Comparison of ENCODE assay signal across 18 cellular contexts in the genomic region with DNA sequence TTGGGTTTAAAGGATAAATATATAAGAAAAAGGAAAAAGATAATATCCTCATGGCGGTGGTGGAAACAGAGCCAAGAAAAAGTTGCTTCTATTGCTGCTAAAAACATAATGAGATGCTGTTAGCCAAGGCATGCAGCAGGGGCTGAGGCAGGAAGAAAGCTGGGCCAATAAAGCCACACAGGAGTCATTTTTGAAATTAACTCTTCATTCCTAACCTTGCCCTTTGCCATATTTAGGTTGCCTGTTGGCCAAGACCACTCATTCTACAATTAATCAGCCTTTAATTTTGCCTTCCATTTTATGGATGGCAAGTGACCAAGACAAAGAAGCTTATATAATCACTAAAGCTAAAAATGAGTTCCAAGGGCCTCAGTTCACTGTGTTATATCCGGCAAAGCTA. TPM values are rescaled to one million over a fixed set of nuclear protein-coding genes. Genes with fewer than 3 reads are reported as not detected.
A peak's percentile ranks its signal among the peaks of the same experiment; 100 is the strongest.
DNase-seq lines count a peak whose midpoint lies in the region; ATAC-seq, FAIRE-seq and TF ChIP-seq lines count a peak whose summit lies in the region.
"Had no signal": no experiment of that assay in that cellular context is flagged by ENCODE, and none has a peak within 500 bp of the region (broad histone marks: within the 10 kb centered on the region; RNA-seq: fewer than 3 reads in every experiment).

No MANE protein-coding gene starts in this region.

- TF ChIP-seq CTCF in left ventricle myocardium inferior (IDR thresholded peaks at IDR 0.05; ENCODE audit: borderline replicate concordance): no peak
- TF ChIP-seq CTCF in GM12878 (IDR thresholded peaks at IDR 0.05 in 2 of 3, conservative IDR thresholded peaks at IDR 0.05 in 1 of 3; ENCODE audit: control insufficient read depth in 2 of 3, extremely low read depth in 1 of 3, insufficient read depth in 1 of 3, low read depth in 3 of 3, low read length in 3 of 3): no peak
- TF ChIP-seq CTCF in fibroblast of lung (conservative IDR thresholded peaks at IDR 0.05 in 1 of 2, IDR thresholded peaks at IDR 0.05 in 1 of 2; ENCODE audit: low read depth in 1 of 2, low read length in 2 of 2): peak in 1 of 2 donors; percentile 3

- no peak for FAIRE-seq in GM12878 (lab: Jason Lieb, UNC)
- FAIRE-seq: D721Med had no signal

- H4K20me1 ChIP-seq in GM12878 (ENCODE audit: control insufficient read depth, insufficient read depth) (no peaks in the 10 kb centered on the region), fibroblast of lung (ENCODE audit: control insufficient read depth, extremely low read depth, insufficient read depth, low read length) (no peaks in the 10 kb centered on the region)

- POLR2A ChIA-PET in GM12878 (lab: Charles Lee): interaction anchor here (0.9 to 2.2 kb wide), 8 partner anchors 8 to 110 kb away, joined by 3 to 8 read pairs (median 4); no protein-coding TSS in a partner anchor

- no peak overlapping the region for H3K9ac ChIP-seq in GM12878 (ENCODE audit: control insufficient read depth, insufficient read depth, low read length)
- no peak overlapping the region for H3K9ac ChIP-seq in fibroblast of lung (ENCODE audit: insufficient read depth, low read length)
- peak overlapping the region in 1 of 5 donors; percentile 53 for H3K9ac ChIP-seq in subcutaneous abdominal adipose tissue (ENCODE audit: low read length in 5 of 5)
- H3K9ac ChIP-seq: GM23248 had no signal

- H3K27ac ChIP-seq in left ventricle myocardium inferior (replicated peaks): peak overlapping the region; percentile 13
- no peak overlapping the region for H3K27ac ChIP-seq in GM12878 (ENCODE audit: control insufficient read depth, insufficient read depth)
- no peak overlapping the region for H3K27ac ChIP-seq in fibroblast of lung (ENCODE audit: insufficient read depth, low read length)
- peak overlapping the region; percentile 33 for H3K27ac ChIP-seq in subcutaneous abdominal adipose tissue (ENCODE audit: low read depth, low read length)
- H3K27ac ChIP-seq: C4-2B, GM23248 had no signal

- H2AFZ ChIP-seq in GM12878 (ENCODE audit: control insufficient read depth, low read depth, low read length) (no peak overlapping the region), fibroblast of lung (ENCODE audit: low read length) (no peak overlapping the region)
- H2AFZ ChIP-seq: GM23248 had no signal

- SMC1A ChIA-PET in GM12878 (lab: Charles Lee; ENCODE audit: uncharacterized antibody, unreplicated experiment): interaction anchor here (0.6 to 19.5 kb wide), 12 partner anchors 9 to 157 kb away, joined by 3 to 369 read pairs (median 7); no protein-coding TSS in a partner anchor

- in situ Hi-C loops in GM12878 (cut with MboI): no loop called here

- DNase-seq in left ventricle myocardium inferior: no peak
- DNase-seq in left cardiac atrium: no peak
- DNase-seq in GM12878 (ENCODE audit: low read depth, low spot score): no peak
- DNase-seq in fibroblast of lung (ENCODE audit: low read depth in 2 of 2): peak; percentile 21 to 65
- no peak for DNase-seq in NCI-H345 treated with DMSO at 0.1 percent for 48 hours (lab: John Stamatoyannopoulos, UW; ENCODE audit: unreplicated experiment)
- DNase-seq in GM19238 (ENCODE audit: insufficient read length, low spot score): no peak
- DNase-seq: 8988T, ACHN, DMS153, DND-41, GDM1, GM23248, H7, IMR-90 had no signal

- no peak overlapping the region for H3K4me3 ChIP-seq in left ventricle myocardium inferior
- H3K4me3 ChIP-seq in GM12878: no peak overlapping the region
- no peak overlapping the region for H3K4me3 ChIP-seq in fibroblast of lung (replicated peaks in 1 of 4; ENCODE audit: control extremely low read depth in 1 of 4, insufficient read depth in 1 of 4, low read depth in 3 of 4, low read length in 4 of 4)
- H3K4me3 ChIP-seq in subcutaneous abdominal adipose tissue (ENCODE audit: low read depth in 1 of 5, low read length in 5 of 5): no peak overlapping the region
- H3K4me3 ChIP-seq: GM23248 had no signal

- H3K36me3 ChIP-seq in left ventricle myocardium inferior (peaks cover 73% of the 10 kb centered on the region), GM12878 (ENCODE audit: control insufficient read depth in 2 of 2, insufficient read depth in 2 of 2, low read length in 1 of 2) (peaks cover 1 to 19% of the 10 kb centered on the region in 2 experiments), fibroblast of lung (ENCODE audit: control insufficient read depth, insufficient read depth, low read length) (no peaks in the 10 kb centered on the region), subcutaneous abdominal adipose tissue (ENCODE audit: control insufficient read depth in 5 of 5, insufficient read depth in 5 of 5, low read length in 5 of 5) (peaks cover 7 to 35% (median 26%) of the 10 kb centered on the region in 5 donors)

- CTCF ChIA-PET in GM12878 (lab: Yijun Ruan, JAX): interaction anchor here (0.7 to 19.2 kb wide), 8 partner anchors 11 to 320 kb away, joined by 3 to 697 read pairs (median 10); a partner anchor contains a TSS

- TF ChIP-seq EP300 in GM12878 (IDR thresholded peaks at IDR 0.05; ENCODE audit: borderline replicate concordance in 1 of 2, control insufficient read depth in 1 of 2, low read depth in 2 of 2, low read length in 2 of 2): no peak

- ATAC-seq in left cardiac atrium (no peak), GM12878 (no peak), GM18868 (IDR thresholded peaks at IDR 0.05; ENCODE audit: unreplicated experiment) (no peak)

- H3K9me3 ChIP-seq in left ventricle myocardium inferior (replicated peaks) (no peaks in the 10 kb centered on the region), GM12878 (replicated peaks; ENCODE audit: control insufficient read depth, insufficient read depth, low read length) (no peaks in the 10 kb centered on the region), fibroblast of lung (ENCODE audit: control insufficient read depth, insufficient read depth, low read depth, low read length) (no peaks in the 10 kb centered on the region), subcutaneous abdominal adipose tissue (ENCODE audit: control insufficient read depth in 5 of 5, low read length in 5 of 5) (no peaks in the 10 kb centered on the region)

- RAD21 ChIA-PET in GM12878 (lab: Charles Lee; ENCODE audit: unreplicated experiment): interaction anchor here (1.3 to 16.8 kb wide), 8 partner anchors 11 to 157 kb away, joined by 3 to 352 read pairs (median 6); no protein-coding TSS in a partner anchor

- H3K79me2 ChIP-seq in GM12878 (ENCODE audit: control insufficient read depth, insufficient read depth, low read length): no peaks in the 10 kb centered on the region; the same call in 1 of the 2 replicates
- H3K79me2 ChIP-seq in fibroblast of lung (ENCODE audit: control insufficient read depth, insufficient read depth, low read length): no peaks in the 10 kb centered on the region

- no peak overlapping the region for H3K4me2 ChIP-seq in GM12878 (ENCODE audit: control insufficient read depth, insufficient read depth)
- no peak overlapping the region for H3K4me2 ChIP-seq in fibroblast of lung (ENCODE audit: extremely low read depth, insufficient read depth, low read length)

- no peaks in the 10 kb centered on the region for H3K27me3 ChIP-seq in left ventricle myocardium inferior (ENCODE audit: low read depth)
- no peaks in the 10 kb centered on the region for H3K27me3 ChIP-seq in GM12878 (replicated peaks in 1 of 2; ENCODE audit: control insufficient read depth in 2 of 2, insufficient read depth in 2 of 2, low read length in 1 of 2)
- H3K27me3 ChIP-seq in fibroblast of lung (ENCODE audit: control insufficient read depth, insufficient read depth, low read length): no peaks in the 10 kb centered on the region
- H3K27me3 ChIP-seq in subcutaneous abdominal adipose tissue (ENCODE audit: control insufficient read depth in 5 of 5, insufficient read depth in 4 of 5, low read length in 5 of 5): no peaks in the 10 kb centered on the region

- intact Hi-C loops in left ventricle myocardium inferior (cut with micrococcal nuclease): no loop called here
- intact Hi-C loops in left cardiac atrium (cut with DNase I): no loop called here
- intact Hi-C loops in GM12878 (cut with micrococcal nuclease; ENCODE audit: unreplicated experiment): no loop called here

- WGBS in GM12878 (ENCODE audit: insufficient coverage, insufficient replicate concordance, low lambda C conversion rate, missing lambda C conversion rate): 81% methylated on average over 2 of the region's 2 CpGs

- TF ChIP-seq RAD21 in GM12878 (IDR thresholded peaks at IDR 0.05; ENCODE audit: insufficient read depth, low read depth, low read length): no peak

- no peak for TF ChIP-seq POLR2A in GM12878 (IDR thresholded peaks at IDR 0.05; ENCODE audit: low read depth, low read length)

- H3K4me1 ChIP-seq in left ventricle myocardium inferior (peaks cover 14% of the 10 kb centered on the region), GM12878 (ENCODE audit: control insufficient read depth, insufficient read depth, low read length) (peaks cover 39% of the 10 kb centered on the region), fibroblast of lung (ENCODE audit: control insufficient read depth, extremely low read depth, insufficient read depth, low read length) (peaks cover 3% of the 10 kb centered on the region), subcutaneous abdominal adipose tissue (ENCODE audit: control insufficient read depth in 5 of 5, insufficient read depth in 5 of 5, low read length in 5 of 5) (peaks cover 0 to 38% (median 16%) of the 10 kb centered on the region in 5 donors)

- no TSS peak for BruUV-seq in GM12878 (replicated peaks; lab: Mats Ljungman, UMichigan)

TF ChIP-seq in GM12878, 131 proteins besides CTCF, POLR2A, EP300 and RAD21 (continues in another document):
- no peak for TF ChIP-seq CREM (IDR thresholded peaks at IDR 0.05; ENCODE audit: low read depth)

RNA-seq across cellular contexts. Expression of a gene that starts 58.2 kb away (rescaled TPM):
- total RNA-seq in left ventricle myocardium inferior (58.9 TPM), left cardiac atrium (10 to 100 TPM; 28.8 to 33.7 TPM), GM12878 (2014; rRNA removed) (18.1 and 18.2 TPM in 2 replicates), GM12878 (2014; rRNA removed; fragmentation: Illumina TruSeq; extraction: Trizol) (14.6 and 15.2 TPM in 2 replicates), GM12878 (2021) (23.3 and 23.5 TPM in 2 replicates), fibroblast of lung (8.5 and 14.5 TPM in 2 replicates)
- total RNA-seq in GM12878 (2013; cell fraction: nucleolus; rRNA removed): 43.2 and 62.0 TPM in 2 replicates
- 16.9 TPM for polyA plus RNA-seq in GM12878 (2011; ENCODE audit: low read depth)
- polyA plus RNA-seq in GM12878 (2011; rRNA removed) (29.8 and 33.0 TPM in 2 replicates), GM12878 (2014; fragmentation: Illumina TruSeq; extraction: Trizol) (22.4 and 22.7 TPM in 2 replicates), GM12878 (2014; fragmentation: Nextera tagmentation; extraction: Ambion mirVana) (10 to 100 TPM; 13.6 to 14.0 TPM), GM12878 (2014; rRNA removed) (21.5 and 22.1 TPM in 2 replicates), GM12878 (2016; fragmentation: Nextera tagmentation; extraction: Ambion mirVana) (10 to 100 TPM; 13.0 to 14.2 TPM), fibroblast of lung (16.4 and 20.5 TPM in 2 replicates)
- 27.3 and 29.8 TPM in 2 replicates for polyA plus RNA-seq in GM12878 (2011; cell fraction: cytosol; rRNA removed)
- 15.9 and 18.5 TPM in 2 replicates for polyA plus RNA-seq in GM12878 (2011; cell fraction: nucleus; rRNA removed)
- polyA plus RNA-seq in GM12878 (2012): 17.3 and 21.9 TPM in 2 replicates
- 27.2 and 31.7 TPM in 2 replicates for polyA minus RNA-seq in GM12878 (2011; rRNA and poly(A)+ RNA removed)
- polyA minus RNA-seq in GM12878 (2011; cell fraction: cytosol; rRNA and poly(A)+ RNA removed): 9.1 and 9.6 TPM in 2 replicates
- 15.4 and 23.5 TPM in 2 replicates for polyA minus RNA-seq in GM12878 (2011; cell fraction: nucleus; rRNA and poly(A)+ RNA removed)
- polyA plus RNA-seq in fibroblast of lung (2012): 14.1 and 19.3 TPM in 2 replicates
- polyA minus RNA-seq in fibroblast of lung (ENCODE audit: low replicate concordance): 18.0 and 19.3 TPM in 2 replicates

Comparison
In these comparisons a context has a peak if more than half of its experiments do, and no peak if none do; other contexts are left out.
1. DNase-seq: peak in fibroblast of lung (2 of 2); none in left ventricle myocardium inferior (single experiment), left cardiac atrium (single experiment), GM12878 (single experiment), NCI-H345 treated with DMSO at 0.1 percent for 48 hours (single experiment) and GM19238 (single experiment).
2. H3K27ac ChIP-seq: peak in left ventricle myocardium inferior (single experiment) and subcutaneous abdominal adipose tissue (single experiment); none in GM12878 (single experiment) and fibroblast of lung (single experiment).